Comparison of ENCODE assay signal across 1 cellular context in genomic region chr1:175188936-175189335, GRCh38.
TF ChIP-seq lines count a peak whose summit lies in the region.

No MANE protein-coding gene starts in this region.

TF ChIP-seq in GM12878, 131 proteins besides CTCF, POLR2A, EP300 and RAD21 (continued from another document):
- TF ChIP-seq USF1 (IDR thresholded peaks at IDR 0.05; ENCODE audit: borderline replicate concordance, extremely low read length, insufficient read depth, low read depth, low read length) (no peak), YY1 (IDR thresholded peaks at IDR 0.05; ENCODE audit: low read depth, low read length) (0 out of 2 replicates have a peak, but pooled peaks have one; percentile 20), NFIC (IDR thresholded peaks at IDR 0.05; ENCODE audit: low read depth, low read length) (0 out of 2 replicates have a peak, but pooled peaks have one; percentile 34), CBFB (IDR thresholded peaks at IDR 0.05; ENCODE audit: low read depth) (0 out of 2 replicates have a peak, but pooled peaks have one; percentile 41), EED (IDR thresholded peaks at IDR 0.05; ENCODE audit: low read depth) (peak; percentile 85), PKNOX1 (IDR thresholded peaks at IDR 0.05) (no peak), IKZF2 (IDR thresholded peaks at IDR 0.05) (peak; percentile 90), CREM (IDR thresholded peaks at IDR 0.05; ENCODE audit: low read depth) (peak; percentile 44; the same call in 1 of the 2 replicates), SPI1 (IDR thresholded peaks at IDR 0.05; ENCODE audit: borderline replicate concordance, insufficient read depth, low read depth, low read length) (peak; percentile 83), CHD2 (IDR thresholded peaks at IDR 0.05; ENCODE audit: borderline replicate concordance, low read depth, low read length) (0 out of 2 replicates have a peak, but pooled peaks have one; percentile 22), IKZF1 (conservative IDR thresholded peaks at IDR 0.05) (peak; percentile 88), ETV6 (conservative IDR thresholded peaks at IDR 0.05 in 1 of 2, IDR thresholded peaks at IDR 0.05 in 1 of 2; ENCODE audit: borderline replicate concordance in 1 of 2, low read depth in 1 of 2) (0 out of 4 replicates have a peak, but pooled peaks of 1 of the 2 experiments have one; percentile 45), IRF4 (IDR thresholded peaks at IDR 0.05; ENCODE audit: low read depth, low read length) (0 out of 2 replicates have a peak, but pooled peaks have one; percentile 46), FOXM1 (IDR thresholded peaks at IDR 0.05; ENCODE audit: low read depth, low read length) (no peak), E2F4 (IDR thresholded peaks at IDR 0.05; ENCODE audit: low read depth, low read length) (no peak), KLF5 (IDR thresholded peaks at IDR 0.05; ENCODE audit: partially characterized antibody) (no peak), BCLAF1 (IDR thresholded peaks at IDR 0.05) (no peak)
